1 cellular context compared by ENCODE assay signal in the genomic region with DNA sequence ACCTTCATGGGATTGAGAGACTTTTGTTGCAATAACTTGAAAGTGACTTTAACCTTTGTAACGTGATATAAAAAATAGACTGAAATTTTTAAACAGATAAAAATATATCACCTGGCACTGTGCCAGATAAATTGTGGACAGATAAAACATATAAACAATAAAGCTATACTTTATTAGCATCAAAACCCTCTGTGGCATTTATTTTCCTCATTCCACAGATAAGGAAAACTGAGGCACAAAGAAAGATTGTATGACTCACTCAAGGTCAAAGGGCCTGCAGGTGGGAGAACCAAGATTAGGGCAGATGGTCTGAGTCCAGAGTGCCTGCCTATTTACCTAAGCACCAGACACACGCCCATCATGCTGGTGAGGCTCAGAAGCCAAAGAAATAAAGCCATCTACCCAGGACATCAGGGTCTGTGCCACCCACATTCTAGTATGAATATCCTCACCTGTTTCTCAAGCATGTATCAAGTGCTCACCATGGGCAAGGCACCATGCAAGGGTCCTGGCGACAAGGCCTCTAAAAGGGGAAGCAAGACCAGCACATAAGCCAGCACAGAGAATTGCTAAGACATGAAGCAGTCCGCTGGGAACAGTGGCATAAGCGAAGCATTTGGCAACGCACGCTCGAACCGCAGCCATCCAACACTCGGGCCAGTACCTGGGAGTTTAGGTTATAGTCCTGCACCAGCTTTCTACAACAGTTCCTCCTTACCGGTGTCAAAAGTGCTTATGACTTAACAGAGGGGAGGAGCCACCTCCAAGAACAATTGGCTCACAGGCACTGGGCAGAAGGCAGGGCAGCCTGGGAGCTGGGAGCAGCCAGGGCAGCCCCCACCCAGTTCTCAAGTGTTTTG.
TF ChIP-seq lines count a peak whose summit lies in the region.

No MANE protein-coding gene starts in this region.

TF ChIP-seq in IMR-90, 13 proteins besides CTCF, POLR2A, EP300 and RAD21:
- TF ChIP-seq, protein P1, sequence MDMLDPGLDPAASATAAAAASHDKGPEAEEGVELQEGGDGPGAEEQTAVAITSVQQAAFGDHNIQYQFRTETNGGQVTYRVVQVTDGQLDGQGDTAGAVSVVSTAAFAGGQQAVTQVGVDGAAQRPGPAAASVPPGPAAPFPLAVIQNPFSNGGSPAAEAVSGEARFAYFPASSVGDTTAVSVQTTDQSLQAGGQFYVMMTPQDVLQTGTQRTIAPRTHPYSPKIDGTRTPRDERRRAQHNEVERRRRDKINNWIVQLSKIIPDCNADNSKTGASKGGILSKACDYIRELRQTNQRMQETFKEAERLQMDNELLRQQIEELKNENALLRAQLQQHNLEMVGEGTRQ (IDR thresholded peaks at IDR 0.05; ENCODE audit: low read depth, low read length) = no peak
- 0 out of 2 replicates have a peak, but pooled peaks have one; percentile 33 for TF ChIP-seq FOS (IDR thresholded peaks at IDR 0.05; ENCODE audit: low read depth, low read length)
